6 cellular contexts compared by ENCODE assay signal in genomic region chr19:799076-799881, GRCh38. TPM values are rescaled to one million over a fixed set of nuclear protein-coding genes. Genes with fewer than 3 reads are reported as not detected.
A peak's percentile ranks its signal among the peaks of the same experiment; 100 is the strongest.
DNase-seq lines count a peak whose midpoint lies in the region; ATAC-seq and TF ChIP-seq lines count a peak whose summit lies in the region.

No MANE protein-coding gene starts in this region.

- peak overlapping the region; percentile 88 for H3K4me3 Mint-ChIP-seq in dendritic cell treated with granulocyte-macrophage colony-stimulating factor and Interleukin-4, amounts not matched to agents 40 ng/mL and 50 ng/mL, for 4 days

- H3K27me3 Mint-ChIP-seq in dendritic cell treated with granulocyte-macrophage colony-stimulating factor and Interleukin-4, amounts not matched to agents 40 ng/mL and 50 ng/mL, for 4 days: no peaks in the 10 kb centered on the region

- peaks cover 63% of the 10 kb centered on the region for H3K36me3 Mint-ChIP-seq in dendritic cell treated with granulocyte-macrophage colony-stimulating factor and Interleukin-4, amounts not matched to agents 40 ng/mL and 50 ng/mL, for 4 days (ENCODE audit: low read depth)

- WGBS in psoas muscle, 3 donors: 8 to 11% (median 9%) methylated on average over 28 of the region's 28 CpGs

- DNase-seq in AG08396 (ENCODE audit: low spot score): peak; percentile 52
- peak in 1 of 2 donors; percentile 23 for DNase-seq in psoas muscle

- peaks cover 48% of the 10 kb centered on the region for H3K4me1 Mint-ChIP-seq in dendritic cell treated with granulocyte-macrophage colony-stimulating factor and Interleukin-4, amounts not matched to agents 40 ng/mL and 50 ng/mL, for 4 days (ENCODE audit: low read depth)

- TF ChIP-seq CTCF in LNCAP (IDR thresholded peaks at IDR 0.05) (peak; percentile 45), psoas muscle (IDR thresholded peaks at IDR 0.05) (no peak)

- H3K36me3 ChIP-seq in psoas muscle (ENCODE audit: insufficient read depth in 1 of 2, low read depth in 1 of 2): peaks cover 4 to 28% of the 10 kb centered on the region in 2 donors

- peak overlapping the region; percentile 99 for H3K27ac ChIP-seq in psoas muscle

- H3K27ac Mint-ChIP-seq in dendritic cell treated with granulocyte-macrophage colony-stimulating factor and Interleukin-4, amounts not matched to agents 40 ng/mL and 50 ng/mL, for 4 days: peak overlapping the region; percentile 70

- no peaks in the 10 kb centered on the region for H3K27me3 ChIP-seq in psoas muscle (ENCODE audit: insufficient read depth in 3 of 3, low read length in 2 of 3)

- peak overlapping the region; percentile 81 for H3K4me3 ChIP-seq in psoas muscle

- ATAC-seq in psoas muscle (no peak), HG02885 (IDR thresholded peaks at IDR 0.05; ENCODE audit: poor library complexity, unreplicated experiment) (no peak), HG03097 (IDR thresholded peaks at IDR 0.05; ENCODE audit: low FRiP score, unreplicated experiment) (no peak)

- H3K4me1 ChIP-seq in psoas muscle: peaks cover 58% of the 10 kb centered on the region

- H3K9me3 Mint-ChIP-seq in dendritic cell treated with granulocyte-macrophage colony-stimulating factor and Interleukin-4, amounts not matched to agents 40 ng/mL and 50 ng/mL, for 4 days: no peaks in the 10 kb centered on the region

- intact Hi-C loops in dendritic cell treated with granulocyte-macrophage colony-stimulating factor and Interleukin-4, amounts not matched to agents 40 ng/mL and 50 ng/mL, for 4 days (cut with micrococcal nuclease): no loop called here
- intact Hi-C loops in psoas muscle (cut with DNase I): no loop called here

- H3K9me3 ChIP-seq in psoas muscle: no peaks in the 10 kb centered on the region

RNA-seq across cellular contexts. Expression of gene PTBP1, which starts 2.0 kb away (rescaled TPM):
- total RNA-seq in psoas muscle: 10 to 100 TPM; 36.5 to 69.4 (median 60.8) TPM
- polyA plus RNA-seq in psoas muscle: 10 to 100 TPM; 24.2 to 36.3 (median 25.1) TPM

RNA-seq across cellular contexts. Expression of gene PLPPR3, which starts 22.5 kb away (rescaled TPM):
- not detected for total RNA-seq in psoas muscle
- not detected for polyA plus RNA-seq in psoas muscle

RNA-seq across cellular contexts. Expression of gene AZU1, which starts 28.4 kb away (rescaled TPM):
- under 1 TPM in 1 of 4 donors, not detected in 3; 0.69 TPM for total RNA-seq in psoas muscle
- polyA plus RNA-seq in psoas muscle: not detected

RNA-seq across cellular contexts. Expression of gene PRTN3, which starts 41.5 kb away (rescaled TPM):
- under 1 TPM in 2 of 4 donors, not detected in 2; 0.22 to 0.34 TPM for total RNA-seq in psoas muscle
- polyA plus RNA-seq in psoas muscle: under 1 TPM in 2 of 3 donors, not detected in 1; 0.04 to 0.05 TPM

RNA-seq across cellular contexts. Expression of gene MISP, which starts 48.4 kb away (rescaled TPM):
- under 1 TPM in 1 of 4 donors, not detected in 3; 0.08 TPM for total RNA-seq in psoas muscle
- under 1 TPM in 2 of 3 donors, not detected in 1; 0.09 to 0.13 TPM for polyA plus RNA-seq in psoas muscle
